ENCODE assay signal across 10 cellular contexts in the genomic region with DNA sequence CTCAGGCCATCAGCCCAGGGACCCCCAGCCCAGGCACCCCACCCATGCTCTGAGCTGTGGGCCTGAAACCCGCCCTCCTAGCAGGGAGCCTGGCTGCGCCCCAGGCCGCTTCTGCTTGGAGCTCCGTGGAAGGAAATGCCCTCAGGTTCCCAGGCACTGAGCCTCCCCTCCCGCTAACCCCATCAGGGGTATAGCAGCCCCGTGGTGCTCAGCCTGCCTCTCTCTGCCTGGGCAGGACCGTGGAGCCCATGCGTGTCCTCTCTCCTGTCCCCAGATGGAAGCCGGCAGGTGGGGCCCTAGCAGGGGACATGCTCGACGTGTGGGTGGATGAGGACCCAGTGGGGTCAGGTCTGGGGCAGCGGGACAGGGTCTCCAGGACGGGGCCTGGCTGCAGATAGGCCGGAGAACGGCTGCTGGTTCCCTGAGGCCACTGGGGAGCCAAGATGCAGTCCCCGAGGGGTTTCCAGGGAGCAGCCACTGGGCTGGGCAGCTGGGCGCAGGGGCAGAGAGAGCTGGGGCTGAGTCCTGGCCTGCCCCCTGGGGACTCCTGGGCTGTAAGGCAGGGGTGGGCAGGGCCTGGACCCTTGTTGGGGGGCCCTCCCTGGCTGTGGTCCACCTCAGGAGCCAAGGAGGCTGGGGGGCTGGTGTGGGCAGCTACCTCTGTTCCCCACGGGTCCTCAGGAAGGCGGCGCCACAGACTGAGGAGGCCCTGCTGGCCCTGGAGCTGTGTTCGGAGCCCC.
DNase-seq lines count a peak whose midpoint lies in the region; ATAC-seq and TF ChIP-seq lines count a peak whose summit lies in the region.
"Had no signal": no experiment of that assay in that cellular context is flagged by ENCODE, and none has a peak within 500 bp of the region (broad histone marks: within the 10 kb centered on the region; RNA-seq: fewer than 3 reads in every experiment).

No MANE protein-coding gene starts in this region.

- POLR2A ChIA-PET in Panc1 (lab: Charles Lee): interaction anchor here (0.6 kb wide), 1 partner anchor 76 kb away, joined by 3 read pairs; the partner anchor contains the start of genes MORN1 and RER1

- CTCF ChIA-PET in Panc1 (lab: Charles Lee): interaction anchor here (0.6 to 1.7 kb wide), 8 partner anchors 25 to 202 kb away, joined by 3 to 6 read pairs (median 4); partner anchors contain the start of gene FAAP20

- TF ChIP-seq CTCF in Panc1 (IDR thresholded peaks at IDR 0.05) (no peak), esophagus squamous epithelium (IDR thresholded peaks at IDR 0.05) (no peak), GM20000 (IDR thresholded peaks at IDR 0.05; ENCODE audit: extremely low read depth, missing control alignments) (no peak)

- H3K4me1 ChIP-seq in GM23248 (ENCODE audit: insufficient read depth) (peaks cover 3% of the 10 kb centered on the region), Panc1 (ENCODE audit: control insufficient read depth, insufficient read depth, low read length) (peaks cover 52% of the 10 kb centered on the region), esophagus squamous epithelium (peaks cover 36 to 95% (median 51%) of the 10 kb centered on the region in 3 donors), skeletal muscle tissue (ENCODE audit: control insufficient read depth in 3 of 3, insufficient read depth in 3 of 3, low read length in 3 of 3) (peaks cover 50 to 67% (median 59%) of the 10 kb centered on the region in 3 donors)
- H3K4me1 ChIP-seq: parathyroid adenoma had no signal

- WGBS in GM23248 (ENCODE audit: low coverage in 1 of 2, low lambda C conversion rate in 2 of 2, missing lambda C conversion rate in 2 of 2), 2 experiments: 72 to 76% methylated on average over 20 to 21 of the region's 21 CpGs
- WGBS in esophagus squamous epithelium, 2 donors: 58% methylated on average over 6 of the region's 21 CpGs; no CpG with 5 or more reads in 1 of the 2 donors

- no peak overlapping the region for H3K4me2 ChIP-seq in GM23248 (ENCODE audit: unreplicated experiment)

- H3K9me2 ChIP-seq in GM23248 (ENCODE audit: insufficient read depth): no peaks in the 10 kb centered on the region

- DNase-seq in GM23248 (no peak), Panc1 (ENCODE audit: low read depth, low spot score) (no peak), esophagus squamous epithelium (lab: John Stamatoyannopoulos, UW) (no peak), GM20000 (ENCODE audit: low spot score) (no peak), NCI-H226 (no peak), NCI-H82 (lab: John Stamatoyannopoulos, UW) (no peak)
- DNase-seq: HCEC 1CT, Kasumi-1 had no signal

- 0 out of 2 replicates have a peak, but pooled peaks cover 4% of the 10 kb centered on the region for H3K79me2 ChIP-seq in GM23248 (ENCODE audit: insufficient read depth)
- H3K79me2 ChIP-seq: parathyroid adenoma had no signal

- H3K9ac ChIP-seq in GM23248: peak overlapping the region; percentile 5; the same call in 1 of the 2 replicates
- H3K9ac ChIP-seq in skeletal muscle tissue (ENCODE audit: low read depth in 1 of 3, low read length in 3 of 3): peak overlapping the region in 1 of 3 donors; percentile 50
- H3K9ac ChIP-seq: parathyroid adenoma had no signal

- H2AFZ ChIP-seq in GM23248: no peak overlapping the region
- H2AFZ ChIP-seq: parathyroid adenoma had no signal

- no peak overlapping the region for H3K27ac ChIP-seq in GM23248
- H3K27ac ChIP-seq in Panc1 (ENCODE audit: low read length): peak overlapping the region; percentile 73
- peak overlapping the region; percentile 62 to 92 (median 84) for H3K27ac ChIP-seq in esophagus squamous epithelium
- H3K27ac ChIP-seq in skeletal muscle tissue (ENCODE audit: low read depth, low read length): peak overlapping the region; percentile 36
- H3K27ac ChIP-seq: parathyroid adenoma had no signal

- H3K4me3 ChIP-seq in GM23248: no peak overlapping the region
- no peak overlapping the region for H3K4me3 ChIP-seq in Panc1 (ENCODE audit: low read depth in 2 of 2, low read length in 2 of 2)
- no peak overlapping the region for H3K4me3 ChIP-seq in esophagus squamous epithelium
- H3K4me3 ChIP-seq in skeletal muscle tissue (ENCODE audit: low read length in 3 of 3): no peak overlapping the region

- in situ Hi-C loops in GM23248 (cut with MboI) (no loop called here), Panc1 (cut with HindIII; ENCODE audit: low pct_unique_long_range_greater_than_20kb, low sequenced_read_pairs) (no loop called here)

- no peaks in the 10 kb centered on the region for H3K36me3 ChIP-seq in GM23248 (ENCODE audit: low read depth)
- H3K36me3 ChIP-seq in Panc1 (ENCODE audit: control insufficient read depth, insufficient read depth, low read length): no peaks in the 10 kb centered on the region
- no peaks in the 10 kb centered on the region for H3K36me3 ChIP-seq in esophagus squamous epithelium
- H3K36me3 ChIP-seq in skeletal muscle tissue (ENCODE audit: control insufficient read depth in 3 of 3, insufficient read depth in 3 of 3, low read length in 3 of 3): no peaks in the 10 kb centered on the region

- no peaks in the 10 kb centered on the region for H3K9me3 ChIP-seq in GM23248 (ENCODE audit: low read depth)
- no peaks in the 10 kb centered on the region for H3K9me3 ChIP-seq in Panc1 (ENCODE audit: control insufficient read depth, insufficient read depth, low read depth, low read length)
- H3K9me3 ChIP-seq in esophagus squamous epithelium: no peaks in the 10 kb centered on the region
- H3K9me3 ChIP-seq in skeletal muscle tissue (ENCODE audit: control insufficient read depth in 3 of 3, low read length in 3 of 3): no peaks in the 10 kb centered on the region

- H3F3A ChIP-seq in GM23248 (ENCODE audit: insufficient read depth): no peaks in the 10 kb centered on the region

- H4K20me1 ChIP-seq in GM23248 (ENCODE audit: insufficient read depth): no peaks in the 10 kb centered on the region

- no peak for TF ChIP-seq POLR2A in esophagus squamous epithelium (IDR thresholded peaks at IDR 0.05)

- BruUV-seq in Panc1 (replicated peaks; lab: Mats Ljungman, UMichigan): no TSS peak

- no peaks in the 10 kb centered on the region for H3K27me3 ChIP-seq in GM23248 (replicated peaks; ENCODE audit: insufficient read depth)
- H3K27me3 ChIP-seq in Panc1 (ENCODE audit: control insufficient read depth, insufficient read depth, low read length): no peaks in the 10 kb centered on the region
- peaks cover 0 to 19% (median 0%) of the 10 kb centered on the region in 4 donors for H3K27me3 ChIP-seq in esophagus squamous epithelium
- H3K27me3 ChIP-seq in skeletal muscle tissue (ENCODE audit: control insufficient read depth in 3 of 3, insufficient read depth in 3 of 3, low read length in 3 of 3): peaks cover 2 to 25% (median 24%) of the 10 kb centered on the region in 3 donors

- ATAC-seq in Panc1: no peak

- intact Hi-C loops in Panc1 (cut with micrococcal nuclease; ENCODE audit: unreplicated experiment) (loop anchor here (10.0 kb wide), 1 partner anchor 121 kb away; the partner anchor contains the start of gene FAAP20), esophagus squamous epithelium (cut with DNase I) (loop anchor here (10.0 kb wide), 1 partner anchor 121 kb away; the partner anchor contains the start of gene FAAP20)
